1 cellular context compared by ENCODE assay signal in genomic region chr16:234468-235305, GRCh38.
TF ChIP-seq lines count a peak whose summit lies in the region.

FAM234A (plus strand) TSS chr16:234821; CDS start chr16:254414, 19,593 bp downstream.

TF ChIP-seq in GM12878, 131 proteins besides CTCF, POLR2A, EP300 and RAD21 (continued from another document and continues in another):
- peak; percentile 94 for TF ChIP-seq E4F1 (IDR thresholded peaks at IDR 0.05; ENCODE audit: borderline replicate concordance, partially characterized antibody)
- peak; percentile 91 for TF ChIP-seq BACH1 (IDR thresholded peaks at IDR 0.05; ENCODE audit: borderline replicate concordance)
- no peak for TF ChIP-seq HDAC6 (IDR thresholded peaks at IDR 0.05; ENCODE audit: unreplicated experiment)
- TF ChIP-seq KLF5 (IDR thresholded peaks at IDR 0.05; ENCODE audit: partially characterized antibody): peak; percentile 91
- TF ChIP-seq ZNF384 (IDR thresholded peaks at IDR 0.05; ENCODE audit: borderline replicate concordance, low read depth, low read length): no peak
- no peak for TF ChIP-seq ESRRA (IDR thresholded peaks at IDR 0.05; ENCODE audit: low read length)
- TF ChIP-seq BCLAF1 (IDR thresholded peaks at IDR 0.05): no peak
- TF ChIP-seq RBBP5 (conservative IDR thresholded peaks at IDR 0.05): 0 out of 2 replicates have a peak, but pooled peaks have one; percentile 47
- 0 out of 2 replicates have a peak, but pooled peaks have one; percentile 31 for TF ChIP-seq IRF3 (IDR thresholded peaks at IDR 0.05)
- no peak for TF ChIP-seq JUND (IDR thresholded peaks at IDR 0.05; ENCODE audit: low read depth, low read length)
- TF ChIP-seq E2F4 (IDR thresholded peaks at IDR 0.05; ENCODE audit: low read depth, low read length): no peak
- TF ChIP-seq ATF3 (IDR thresholded peaks at IDR 0.05; ENCODE audit: borderline replicate concordance, extremely low read depth, low read depth, low read length): no peak
- no peak for TF ChIP-seq CHD1 (IDR thresholded peaks at IDR 0.05; ENCODE audit: low read depth, low read length)
- TF ChIP-seq FOXM1 (IDR thresholded peaks at IDR 0.05; ENCODE audit: low read depth, low read length): no peak
- no peak for TF ChIP-seq CEBPB (IDR thresholded peaks at IDR 0.05; ENCODE audit: borderline replicate concordance in 1 of 2, low read depth in 2 of 2, low read length in 2 of 2)
- peak; percentile 68 for TF ChIP-seq FOXK2 (IDR thresholded peaks at IDR 0.05)
- TF ChIP-seq SMAD5 (IDR thresholded peaks at IDR 0.05; ENCODE audit: low read depth): peak; percentile 12; the same call in 1 of the 2 replicates
- TF ChIP-seq WRNIP1 (IDR thresholded peaks at IDR 0.05; ENCODE audit: borderline replicate concordance, low read depth, low read length): no peak
- no peak for TF ChIP-seq CUX1 (IDR thresholded peaks at IDR 0.05; ENCODE audit: insufficient replicate concordance, low read depth, low read length)
- TF ChIP-seq CBFB (IDR thresholded peaks at IDR 0.05; ENCODE audit: low read depth): peak; percentile 69; the same call in 1 of the 2 replicates
- peak; percentile 17 for TF ChIP-seq SIX5 (IDR thresholded peaks at IDR 0.05; ENCODE audit: low read depth, low read length, severe bottlenecking)
- peak; percentile 41 for TF ChIP-seq ELK1 (IDR thresholded peaks at IDR 0.05; ENCODE audit: low read depth, low read length)
- peak; percentile 46; the same call in 1 of the 2 replicates for TF ChIP-seq EED (IDR thresholded peaks at IDR 0.05; ENCODE audit: low read depth)
- TF ChIP-seq RFX5 (IDR thresholded peaks at IDR 0.05; ENCODE audit: low read depth, low read length): no peak
- 0 out of 2 replicates have a peak, but pooled peaks have one; percentile 31 for TF ChIP-seq BCL11A (IDR thresholded peaks at IDR 0.05; ENCODE audit: low read depth, low read length)
- TF ChIP-seq TARDBP (IDR thresholded peaks at IDR 0.05; ENCODE audit: borderline replicate concordance): no peak
- peak; percentile 25; the same call in 1 of the 2 replicates for TF ChIP-seq NRF1 (conservative IDR thresholded peaks at IDR 0.05; ENCODE audit: low read depth, low read length)
- TF ChIP-seq BRCA1 (IDR thresholded peaks at IDR 0.05; ENCODE audit: low read depth, low read length): no peak
- peak; percentile 33 for TF ChIP-seq CREM (IDR thresholded peaks at IDR 0.05; ENCODE audit: low read depth)
- TF ChIP-seq CEBPZ (IDR thresholded peaks at IDR 0.05; ENCODE audit: low read depth, low read length): no peak
- no peak for TF ChIP-seq RAD51 (IDR thresholded peaks at IDR 0.05)
- TF ChIP-seq ATF7 (IDR thresholded peaks at IDR 0.05; ENCODE audit: low read depth): peak; percentile 53
- TF ChIP-seq ZBTB11 (CRISPR knock-in tag; IDR thresholded peaks at IDR 0.05): no peak
- TF ChIP-seq RELA (IDR thresholded peaks at IDR 0.05; ENCODE audit: borderline replicate concordance, partially characterized antibody): no peak
- TF ChIP-seq SMC3 (IDR thresholded peaks at IDR 0.05; ENCODE audit: borderline replicate concordance, low read length): no peak
- no peak for TF ChIP-seq NFYA (IDR thresholded peaks at IDR 0.05; ENCODE audit: borderline replicate concordance, low read depth, low read length)
- no peak for TF ChIP-seq ASH2L (IDR thresholded peaks at IDR 0.05; ENCODE audit: borderline replicate concordance, low read depth)
- TF ChIP-seq EZH2 (IDR thresholded peaks at IDR 0.05; ENCODE audit: borderline replicate concordance, control insufficient read depth, low read depth, low read length): no peak
- peak; percentile 91 for TF ChIP-seq GATAD2B (conservative IDR thresholded peaks at IDR 0.05; ENCODE audit: low read depth)
